Comparison of ENCODE assay signal across 8 cellular contexts in genomic region chr3:184712579-184713355, GRCh38. TPM values are rescaled to one million over a fixed set of nuclear protein-coding genes. Genes with fewer than 3 reads are reported as not detected.
DNase-seq lines count a peak whose midpoint lies in the region; ATAC-seq and TF ChIP-seq lines count a peak whose summit lies in the region.

No MANE protein-coding gene starts in this region.

- H3K79me2 ChIP-seq in hepatocyte: peaks cover 35% of the 10 kb centered on the region

- CTCF ChIA-PET in WTC11 (lab: Charles Lee): interaction anchor here (0.6 to 2.3 kb wide), 3 partner anchors 84 to 152 kb away, joined by 3 to 9 read pairs (median 4); partner anchors contain the start of gene EPHB3

- H3K36me3 ChIP-seq in hepatocyte (replicated peaks; ENCODE audit: insufficient read depth, low read depth): no peaks in the 10 kb centered on the region

- H3K4me2 ChIP-seq in hepatocyte: peak overlapping the region; percentile 86

- H3K4me3 Mint-ChIP-seq in WTC11: peak overlapping the region; percentile 94
- H3K4me3 Mint-ChIP-seq in stimulated activated memory B cell treated with anti-CD40 and anti-IgM and Interleukin-4, amounts not matched to agents 10 μg/mL and 1 μg/mL and 100 μg/mL, for 72 hours: peak overlapping the region; percentile 87

- H4K20me1 ChIP-seq in hepatocyte (ENCODE audit: insufficient read depth, poor library complexity, severe bottlenecking): no peaks in the 10 kb centered on the region

- whole genome bisulfite sequencing in hepatocyte (ENCODE audit: low lambda C conversion rate, missing lambda C conversion rate): 53% methylated on average over 7 of the region's 7 CpGs

- H3K9me2 ChIP-seq in hepatocyte (replicated peaks; ENCODE audit: insufficient read depth): no peaks in the 10 kb centered on the region

- H3K4me1 Mint-ChIP-seq in WTC11: peaks cover 48% of the 10 kb centered on the region
- H3K4me1 Mint-ChIP-seq in stimulated activated memory B cell treated with anti-CD40 and anti-IgM and Interleukin-4, amounts not matched to agents 10 μg/mL and 1 μg/mL and 100 μg/mL, for 72 hours: peaks cover 29% of the 10 kb centered on the region

- H3K27me3 ChIP-seq in hepatocyte: no peaks in the 10 kb centered on the region

- no peaks in the 10 kb centered on the region for H3K27me3 Mint-ChIP-seq in WTC11 (ENCODE audit: low read depth)
- H3K27me3 Mint-ChIP-seq in stimulated activated memory B cell treated with anti-CD40 and anti-IgM and Interleukin-4, amounts not matched to agents 10 μg/mL and 1 μg/mL and 100 μg/mL, for 72 hours: no peaks in the 10 kb centered on the region

- DNase-seq in NOMO-1 (lab: John Stamatoyannopoulos, UW; ENCODE audit: unreplicated experiment in 2 of 2) (peak; percentile 29 to 68), NOMO-1 treated with dmso at 0.1 percent for 144 hours (lab: John Stamatoyannopoulos, UW; ENCODE audit: unreplicated experiment) (no peak), WTC11 (ENCODE audit: low spot score) (no peak), hepatocyte (ENCODE audit: low spot score) (no peak), SHP77 treated with DMSO at 0.1 percent for 48 hours (lab: John Stamatoyannopoulos, UW) (no peak), amygdala (lab: John Stamatoyannopoulos, UW) (no peak)

- POLR2A ChIA-PET in WTC11 (lab: Charles Lee): interaction anchor here (0.6 to 0.7 kb wide), 2 partner anchors 108 to 869 kb away, joined by 3 to 6 read pairs; no protein-coding TSS in a partner anchor

- peak overlapping the region; percentile 40 for H2AFZ ChIP-seq in hepatocyte

- peak overlapping the region; percentile 100 for H3K27ac ChIP-seq in hepatocyte

- H3K36me3 Mint-ChIP-seq in WTC11: peaks cover 32% of the 10 kb centered on the region
- H3K36me3 Mint-ChIP-seq in stimulated activated memory B cell treated with anti-CD40 and anti-IgM and Interleukin-4, amounts not matched to agents 10 μg/mL and 1 μg/mL and 100 μg/mL, for 72 hours: peaks cover under 1% of the 10 kb centered on the region

- peak overlapping the region; percentile 86 for H3K27ac Mint-ChIP-seq in WTC11
- peak overlapping the region; percentile 83 for H3K27ac Mint-ChIP-seq in stimulated activated memory B cell treated with anti-CD40 and anti-IgM and Interleukin-4, amounts not matched to agents 10 μg/mL and 1 μg/mL and 100 μg/mL, for 72 hours

- ATAC-seq in WTC11: no peak
- ATAC-seq in stimulated activated memory B cell treated with anti-CD40 and anti-IgM and Interleukin-4, amounts not matched to agents 10 μg/mL and 1 μg/mL and 100 μg/mL, for 72 hours: no peak
- ATAC-seq in HG03108 (IDR thresholded peaks at IDR 0.05; ENCODE audit: unreplicated experiment): no peak

- H3K4me1 ChIP-seq in hepatocyte (ENCODE audit: insufficient read depth): peaks cover 29% of the 10 kb centered on the region

- H3K9me3 Mint-ChIP-seq in WTC11: peaks cover 10% of the 10 kb centered on the region
- H3K9me3 Mint-ChIP-seq in stimulated activated memory B cell treated with anti-CD40 and anti-IgM and Interleukin-4, amounts not matched to agents 10 μg/mL and 1 μg/mL and 100 μg/mL, for 72 hours: no peaks in the 10 kb centered on the region

- peak overlapping the region; percentile 94 for H3K4me3 ChIP-seq in hepatocyte

- TF ChIP-seq CTCF in WTC11 (IDR thresholded peaks at IDR 0.05): no peak
- no peak for TF ChIP-seq CTCF in hepatocyte (IDR thresholded peaks at IDR 0.05; ENCODE audit: poor library complexity)

- H3K9me3 ChIP-seq in hepatocyte (ENCODE audit: low read depth): no peaks in the 10 kb centered on the region

TF ChIP-seq in WTC11, 78 proteins besides CTCF, POLR2A, EP300 and RAD21 (continues in another document):
- TF ChIP-seq RELA (CRISPR knock-in tag; IDR thresholded peaks at IDR 0.05; ENCODE audit: borderline replicate concordance): no peak
- no peak for TF ChIP-seq GRHL2 (CRISPR knock-in tag; IDR thresholded peaks at IDR 0.05; ENCODE audit: insufficient replicate concordance, severe bottlenecking)
- no peak for TF ChIP-seq FOXJ3 (CRISPR knock-in tag; IDR thresholded peaks at IDR 0.05; ENCODE audit: borderline replicate concordance)
- no peak for TF ChIP-seq ZNF232 (CRISPR knock-in tag; IDR thresholded peaks at IDR 0.05)
- TF ChIP-seq CREB1 (CRISPR knock-in tag; IDR thresholded peaks at IDR 0.05): no peak
- TF ChIP-seq KAT7 (CRISPR knock-in tag; IDR thresholded peaks at IDR 0.05; ENCODE audit: borderline replicate concordance): no peak
- TF ChIP-seq USF1 (CRISPR knock-in tag; IDR thresholded peaks at IDR 0.05): no peak
- TF ChIP-seq ZNF396 (CRISPR knock-in tag; IDR thresholded peaks at IDR 0.05; ENCODE audit: borderline replicate concordance): no peak
- TF ChIP-seq IRF2 (CRISPR knock-in tag; IDR thresholded peaks at IDR 0.05; ENCODE audit: borderline replicate concordance, low read depth): no peak
- no peak for TF ChIP-seq ZNF138 (CRISPR knock-in tag; conservative IDR thresholded peaks at IDR 0.05)
- no peak for TF ChIP-seq ARID4B (CRISPR knock-in tag; IDR thresholded peaks at IDR 0.05; ENCODE audit: borderline replicate concordance)
- no peak for TF ChIP-seq IRF1 (CRISPR knock-in tag; IDR thresholded peaks at IDR 0.05)
- TF ChIP-seq GTF2I (CRISPR knock-in tag; conservative IDR thresholded peaks at IDR 0.05): no peak
- TF ChIP-seq RORB (CRISPR knock-in tag; IDR thresholded peaks at IDR 0.05): no peak
- no peak for TF ChIP-seq ESRRA (CRISPR knock-in tag; IDR thresholded peaks at IDR 0.05; ENCODE audit: borderline replicate concordance)
- TF ChIP-seq MYBL2 (CRISPR knock-in tag; IDR thresholded peaks at IDR 0.05): no peak
- no peak; the same call in 1 of the 2 replicates for TF ChIP-seq ZNF512 (CRISPR knock-in tag; IDR thresholded peaks at IDR 0.05; ENCODE audit: borderline replicate concordance)
- TF ChIP-seq NFE2L1 (CRISPR knock-in tag; IDR thresholded peaks at IDR 0.05): no peak

RNA-seq across cellular contexts. Expression of gene MAGEF1, which starts 0.9 kb away (rescaled TPM):
- total RNA-seq in WTC11 (2021) (59.1 to 72.9 TPM (median 63.1 TPM) in 3 replicates), hepatocyte (57.6 and 66.5 TPM in 2 replicates)
- polyA plus RNA-seq in hepatocyte: 74.4 and 74.9 TPM in 2 replicates

Comparison
In these comparisons a context has a peak if more than half of its experiments do, and no peak if none do; other contexts are left out.
1. DNase-seq: peak in NOMO-1 (2 of 2); none in NOMO-1 treated with dmso at 0.1 percent for 144 hours (single experiment), WTC11 (single experiment), hepatocyte (single experiment), SHP77 treated with DMSO at 0.1 percent for 48 hours (single experiment) and amygdala (0 of 56).